Comparison of ENCODE assay signal across 9 cellular contexts in genomic region chr21:23853796-23854379, GRCh38.
A peak's percentile ranks its signal among the peaks of the same experiment; 100 is the strongest.
DNase-seq lines count a peak whose midpoint lies in the region; ATAC-seq, FAIRE-seq and TF ChIP-seq lines count a peak whose summit lies in the region.
"Had no signal": no experiment of that assay in that cellular context is flagged by ENCODE, and none has a peak within 500 bp of the region (broad histone marks: within the 10 kb centered on the region; RNA-seq: fewer than 3 reads in every experiment).

No MANE protein-coding gene starts in this region.

- H3K9ac ChIP-seq in neural cell (ENCODE audit: low read length), result no peak overlapping the region

- ATAC-seq in HG02588 (IDR thresholded peaks at IDR 0.05; ENCODE audit: unreplicated experiment), result peak; percentile 66

- H3K27ac ChIP-seq in neural cell (ENCODE audit: low read length), result no peak overlapping the region

- no peaks in the 10 kb centered on the region for H3K27me3 ChIP-seq in neural cell (ENCODE audit: insufficient read depth, low read depth, low read length)

- no peaks in the 10 kb centered on the region for H3K79me2 ChIP-seq in neural cell (replicated peaks; ENCODE audit: insufficient read depth, low read length)

- H3F3A ChIP-seq in neural cell (ENCODE audit: insufficient read depth, low read length, poor library complexity, severe bottlenecking), result no peaks in the 10 kb centered on the region

- TF ChIP-seq RAD21 in neural cell (conservative IDR thresholded peaks at IDR 0.05), result peak; percentile 66

- no peak overlapping the region for H3K4me2 ChIP-seq in neural cell (ENCODE audit: low read length)

- no peaks in the 10 kb centered on the region for H3K9me2 ChIP-seq in neural cell (ENCODE audit: insufficient read depth, low read length)

- no peak for TF ChIP-seq EP300 in neural cell (conservative IDR thresholded peaks at IDR 0.05; ENCODE audit: poor library complexity, severe bottlenecking)

- H2AFZ ChIP-seq in neural cell (ENCODE audit: low read depth, low read length), result no peak overlapping the region

- H3K4me3 ChIP-seq in cardiac fibroblast (replicated peaks in 1 of 2; ENCODE audit: low read depth in 2 of 2, low read length in 2 of 2) (no peak overlapping the region), neural cell (ENCODE audit: low read length) (no peak overlapping the region)
- H3K4me3 ChIP-seq: lung had no signal

- H4K20me1 ChIP-seq in neural cell (ENCODE audit: insufficient read depth), result no peaks in the 10 kb centered on the region

- DNase-seq in NCI-H2107 treated with DMSO at 0.1 percent for 48 hours (lab: John Stamatoyannopoulos, UW; ENCODE audit: unreplicated experiment), result peak; percentile 2
- no peak for DNase-seq in NCI-H2107 (lab: John Stamatoyannopoulos, UW)
- peak; percentile 59 for DNase-seq in NCI-H748 treated with DMSO at 0.1 percent for 48 hours (lab: John Stamatoyannopoulos, UW)
- peak; percentile 13 to 44 for DNase-seq in cardiac fibroblast (ENCODE audit: low read depth in 2 of 2)
- no peak for DNase-seq in RCC 7860 (ENCODE audit: low spot score)
- no peak for DNase-seq in SHP77 (lab: John Stamatoyannopoulos, UW)

- no peaks in the 10 kb centered on the region for H3K9me3 ChIP-seq in neural cell (ENCODE audit: low read length)

- H3K36me3 ChIP-seq in neural cell (ENCODE audit: insufficient read depth, low read length), result no peaks in the 10 kb centered on the region

- FAIRE-seq in RCC 7860 (lab: Jason Lieb, UNC), result no peak

- peak; percentile 27 for TF ChIP-seq CTCF in cardiac fibroblast (IDR thresholded peaks at IDR 0.05; ENCODE audit: low read depth, low read length)
- TF ChIP-seq CTCF in neural cell (IDR thresholded peaks at IDR 0.05; ENCODE audit: poor library complexity, severe bottlenecking), result peak; percentile 60

TF ChIP-seq in neural cell, 6 proteins besides CTCF, POLR2A, EP300 and RAD21:
- TF ChIP-seq SMC3 (conservative IDR thresholded peaks at IDR 0.05; ENCODE audit: poor library complexity) (peak; percentile 63), POLR2AphosphoS5 (IDR thresholded peaks at IDR 0.05) (no peak)

Comparison
In these comparisons a context has a peak if more than half of its experiments do, and no peak if none do; other contexts are left out.
1. DNase-seq: peak in NCI-H2107 treated with DMSO at 0.1 percent for 48 hours (single experiment), NCI-H748 treated with DMSO at 0.1 percent for 48 hours (single experiment) and cardiac fibroblast (2 of 2); none in NCI-H2107 (single experiment), RCC 7860 (single experiment) and SHP77 (0 of 2).